In the genomic region with DNA sequence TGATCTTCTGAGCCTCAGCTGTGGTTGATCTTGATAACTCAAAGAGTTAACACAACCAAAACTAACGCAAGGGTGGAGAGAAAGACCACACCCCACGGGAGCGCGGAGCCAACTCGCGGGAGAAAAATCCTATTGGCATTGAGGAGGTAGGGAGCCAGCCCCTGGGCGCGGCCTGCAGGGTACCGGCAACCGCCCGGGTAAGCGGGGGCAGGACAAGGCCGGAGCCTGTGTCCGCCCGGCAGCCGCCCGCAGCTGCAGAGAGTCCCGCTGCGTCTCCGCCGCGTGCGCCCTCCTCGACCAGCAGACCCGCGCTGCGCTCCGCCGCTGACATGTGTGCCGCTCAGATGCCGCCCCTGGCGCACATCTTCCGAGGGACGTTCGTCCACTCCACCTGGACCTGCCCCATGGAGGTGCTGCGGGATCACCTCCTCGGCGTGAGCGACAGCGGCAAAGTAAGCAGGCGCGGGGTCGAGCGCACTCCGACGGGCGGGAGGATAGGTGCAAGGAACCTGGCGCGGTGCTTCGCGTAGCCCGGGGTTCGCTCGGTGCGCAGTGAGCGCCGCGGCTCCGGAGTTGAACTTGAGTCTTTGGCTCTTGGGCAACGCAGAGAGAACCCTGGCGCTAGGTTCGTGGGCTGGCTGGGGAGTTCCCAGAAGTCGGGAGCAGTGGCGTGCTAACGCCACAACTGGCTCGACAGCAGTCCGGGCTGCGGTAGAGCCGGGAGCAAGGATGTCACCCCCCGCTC, we compare ENCODE assay signal across 8 cellular contexts. TPM values are rescaled to one million over a fixed set of nuclear protein-coding genes. Genes with fewer than 3 reads are reported as not detected.
A peak's percentile ranks its signal among the peaks of the same experiment; 100 is the strongest.
DNase-seq lines count a peak whose midpoint lies in the region; ATAC-seq, FAIRE-seq and TF ChIP-seq lines count a peak whose summit lies in the region.

A gene (plus strand): TSS at position 210 of the 745 bp plus-strand sequence. CDS start 120 bp downstream, at position 330.

- H3K27me3 ChIP-seq in HUES64 (ENCODE audit: insufficient read depth, low read length) (peaks cover 47% of the 10 kb centered on the region), pancreas (no peaks in the 10 kb centered on the region)

- ATAC-seq in GM18861 (IDR thresholded peaks at IDR 0.05; ENCODE audit: unreplicated experiment) = peak; percentile 44
- peak; percentile 35 to 86 (median 84) for ATAC-seq in pancreas

- no peak within 1 kb of the TSS for H3K27ac ChIP-seq in HUES64 (ENCODE audit: low read depth, low read length)
- peak within 1 kb of the TSS in 1 of 4 donors; percentile 37 for H3K27ac ChIP-seq in pancreas

- H3K4me1 ChIP-seq in HUES64 (ENCODE audit: insufficient read depth, low read length) (no peaks in the 10 kb centered on the region), pancreas (no peaks in the 10 kb centered on the region)

- no peak for FAIRE-seq in pancreas (lab: Jason Lieb, UNC)

- TF ChIP-seq CTCF in epithelial cell of proximal tubule (conservative IDR thresholded peaks at IDR 0.05; ENCODE audit: low read depth, low read length) (no peak), pancreas (IDR thresholded peaks at IDR 0.05) (no peak)

- H3K4me3 ChIP-seq in HUES64 (ENCODE audit: low read length) (peak within 1 kb of the TSS; percentile 57), epithelial cell of proximal tubule (ENCODE audit: low read depth, low read length) (peak within 1 kb of the TSS; percentile 99), pancreas (peak within 1 kb of the TSS in 3 of 4 donors; percentile 18 to 42 (median 24))

- DNase-seq in epithelial cell of proximal tubule (ENCODE audit: low read depth) = no peak
- peak in 5 of 6 donors; percentile 9 to 69 (median 23) for DNase-seq in pancreas
- DNase-seq in hippocampal formation (lab: John Stamatoyannopoulos, UW) = no peak
- DNase-seq in AML-193 (lab: John Stamatoyannopoulos, UW) = no peak
- DNase-seq in G401 (ENCODE audit: low spot score) = no peak
- no peak for DNase-seq in inferior parietal cortex (ENCODE audit: extremely low spot score)

- WGBS in HUES64 = 3% methylated on average over 70 of the region's 70 CpGs
- 2% methylated on average over 70 of the region's 70 CpGs for WGBS in pancreas, 2 donors

- H3K36me3 ChIP-seq in HUES64 (ENCODE audit: insufficient read depth, low read length) = no peaks in the 10 kb centered on the region
- no peaks in the 10 kb centered on the region for H3K36me3 ChIP-seq in pancreas

- peak within 1 kb of the TSS; percentile 34; the same call in 1 of the 2 replicates for H3K9ac ChIP-seq in HUES64 (ENCODE audit: low read depth, low read length)

- in situ Hi-C loops in G401 (cut with HindIII; ENCODE audit: low sequenced_read_pairs) = no loop called here

- no peaks in the 10 kb centered on the region for H3K9me3 ChIP-seq in HUES64 (ENCODE audit: insufficient read depth, low read depth, low read length)
- H3K9me3 ChIP-seq in pancreas = no peaks in the 10 kb centered on the region

- intact Hi-C loops in pancreas (cut with DNase I) = no loop called here

RNA-seq across cellular contexts. Expression of the gene that starts here (rescaled TPM):
- polyA plus RNA-seq in HUES64 (2013, experiment 1 of 2) = not detected
- not detected for polyA plus RNA-seq in HUES64 (2013, experiment 2 of 2)
- total RNA-seq in epithelial cell of proximal tubule (1.2 and 2.4 TPM in 2 replicates), pancreas (1 to 10 TPM; 1.0 to 4.8 (median 2.1) TPM)
- polyA plus RNA-seq in pancreas = 10 to 100 TPM in 1 of 2 donors, 1 to 10 TPM in 1; 1.5 to 11.6 TPM
- not detected in 2 replicates for total RNA-seq in G401 (2014; rRNA removed; shearing (Covaris generic))

Comparison
In these comparisons a context has a peak if more than half of its experiments do, and no peak if none do; other contexts are left out.
1. H3K4me3 ChIP-seq: peak in every context shown above with its lines; median percentile 99 in epithelial cell of proximal tubule; 57 in HUES64; 24 in pancreas.
2. DNase-seq: peak in pancreas (5 of 6); none in epithelial cell of proximal tubule (single experiment), hippocampal formation (0 of 2), AML-193 (0 of 2), G401 (single experiment) and inferior parietal cortex (single experiment).